1 cellular context compared by ENCODE assay signal in the genomic region with DNA sequence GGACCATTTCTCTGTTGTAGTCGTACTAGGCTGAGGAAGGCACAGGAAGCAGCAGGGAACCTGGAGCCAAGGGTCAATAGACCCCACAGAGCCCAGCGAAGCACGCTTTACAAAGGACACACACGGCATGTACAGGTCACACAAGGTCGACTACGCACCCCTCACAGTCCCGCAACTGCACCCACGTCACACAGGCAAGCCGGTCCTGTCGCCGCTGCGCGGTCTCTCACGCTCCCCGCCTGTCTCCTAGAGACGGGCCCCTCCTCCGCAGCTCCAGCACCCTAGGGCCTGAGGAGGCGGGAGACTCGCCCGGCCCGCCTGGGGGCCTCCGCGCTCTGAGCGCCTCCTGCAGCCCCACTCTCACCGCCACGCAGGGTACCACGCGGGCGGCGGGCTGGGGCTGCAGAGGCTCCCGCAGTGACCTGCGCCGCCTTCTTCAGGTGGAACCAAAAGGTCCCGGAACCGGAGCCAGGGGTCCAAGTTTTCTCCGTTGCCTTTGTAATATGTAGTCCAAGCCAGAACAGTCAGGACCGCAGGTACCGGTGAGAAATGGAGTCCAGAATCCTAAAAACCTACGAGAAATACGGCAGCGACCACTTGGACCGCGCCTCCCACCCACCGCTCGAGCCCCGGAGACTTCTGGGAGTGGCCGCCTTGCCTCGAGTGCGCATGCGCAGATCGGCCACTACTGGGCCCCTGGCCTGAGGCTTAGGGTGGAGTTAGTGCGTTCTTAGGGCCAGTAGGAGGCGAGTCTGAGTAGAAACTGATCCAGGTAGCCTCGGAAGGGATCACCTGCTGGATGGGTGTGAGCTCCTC.
A peak's percentile ranks its signal among the peaks of the same experiment; 100 is the strongest.
TF ChIP-seq lines count a peak whose summit lies in the region.

A gene (minus strand): TSS at position 651 of the 816 bp plus-strand sequence. CDS start 8,143 bp downstream, outside the sequence.

TF ChIP-seq in HepG2, 621 proteins besides CTCF, POLR2A, EP300 and RAD21 (continued from another document and continues in another):
- TF ChIP-seq, protein P1, sequence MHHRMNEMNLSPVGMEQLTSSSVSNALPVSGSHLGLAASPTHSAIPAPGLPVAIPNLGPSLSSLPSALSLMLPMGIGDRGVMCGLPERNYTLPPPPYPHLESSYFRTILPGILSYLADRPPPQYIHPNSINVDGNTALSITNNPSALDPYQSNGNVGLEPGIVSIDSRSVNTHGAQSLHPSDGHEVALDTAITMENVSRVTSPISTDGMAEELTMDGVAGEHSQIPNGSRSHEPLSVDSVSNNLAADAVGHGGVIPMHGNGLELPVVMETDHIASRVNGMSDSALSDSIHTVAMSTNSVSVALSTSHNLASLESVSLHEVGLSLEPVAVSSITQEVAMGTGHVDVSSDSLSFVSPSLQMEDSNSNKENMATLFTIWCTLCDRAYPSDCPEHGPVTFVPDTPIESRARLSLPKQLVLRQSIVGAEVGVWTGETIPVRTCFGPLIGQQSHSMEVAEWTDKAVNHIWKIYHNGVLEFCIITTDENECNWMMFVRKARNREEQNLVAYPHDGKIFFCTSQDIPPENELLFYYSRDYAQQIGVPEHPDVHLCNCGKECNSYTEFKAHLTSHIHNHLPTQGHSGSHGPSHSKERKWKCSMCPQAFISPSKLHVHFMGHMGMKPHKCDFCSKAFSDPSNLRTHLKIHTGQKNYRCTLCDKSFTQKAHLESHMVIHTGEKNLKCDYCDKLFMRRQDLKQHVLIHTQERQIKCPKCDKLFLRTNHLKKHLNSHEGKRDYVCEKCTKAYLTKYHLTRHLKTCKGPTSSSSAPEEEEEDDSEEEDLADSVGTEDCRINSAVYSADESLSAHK (CRISPR knock-in tag; IDR thresholded peaks at IDR 0.05; ENCODE audit: borderline replicate concordance), result no peak
- TF ChIP-seq, protein P2, sequence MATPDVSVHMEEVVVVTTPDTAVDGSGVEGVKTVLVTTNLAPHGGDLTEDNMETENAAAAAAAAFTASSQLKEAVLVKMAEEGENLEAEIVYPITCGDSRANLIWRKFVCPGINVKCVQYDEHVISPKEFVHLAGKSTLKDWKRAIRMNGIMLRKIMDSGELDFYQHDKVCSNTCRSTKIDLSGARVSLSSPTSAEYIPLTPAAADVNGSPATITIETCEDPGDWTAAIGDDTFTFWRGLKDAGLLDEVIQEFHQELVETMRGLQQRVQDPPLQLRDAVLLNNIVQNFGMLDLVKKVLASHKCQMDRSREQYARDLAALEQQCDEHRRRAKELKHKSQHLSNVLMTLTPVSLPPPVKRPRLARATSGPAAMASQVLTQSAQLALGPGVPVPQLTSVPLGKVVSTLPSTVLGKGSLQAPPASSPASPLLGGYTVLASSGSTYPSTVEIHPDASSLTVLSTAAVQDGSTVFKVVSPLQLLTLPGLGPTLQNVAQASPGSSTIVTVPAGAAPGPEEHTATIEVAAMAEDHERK (CRISPR knock-in tag; IDR thresholded peaks at IDR 0.05; ENCODE audit: low read depth), result no peak
- TF ChIP-seq, protein P3, sequence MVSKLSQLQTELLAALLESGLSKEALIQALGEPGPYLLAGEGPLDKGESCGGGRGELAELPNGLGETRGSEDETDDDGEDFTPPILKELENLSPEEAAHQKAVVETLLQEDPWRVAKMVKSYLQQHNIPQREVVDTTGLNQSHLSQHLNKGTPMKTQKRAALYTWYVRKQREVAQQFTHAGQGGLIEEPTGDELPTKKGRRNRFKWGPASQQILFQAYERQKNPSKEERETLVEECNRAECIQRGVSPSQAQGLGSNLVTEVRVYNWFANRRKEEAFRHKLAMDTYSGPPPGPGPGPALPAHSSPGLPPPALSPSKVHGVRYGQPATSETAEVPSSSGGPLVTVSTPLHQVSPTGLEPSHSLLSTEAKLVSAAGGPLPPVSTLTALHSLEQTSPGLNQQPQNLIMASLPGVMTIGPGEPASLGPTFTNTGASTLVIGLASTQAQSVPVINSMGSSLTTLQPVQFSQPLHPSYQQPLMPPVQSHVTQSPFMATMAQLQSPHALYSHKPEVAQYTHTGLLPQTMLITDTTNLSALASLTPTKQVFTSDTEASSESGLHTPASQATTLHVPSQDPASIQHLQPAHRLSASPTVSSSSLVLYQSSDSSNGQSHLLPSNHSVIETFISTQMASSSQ (IDR thresholded peaks at IDR 0.05; ENCODE audit: low read depth), result no peak
- TF ChIP-seq, protein P3 (CRISPR knock-in tag; IDR thresholded peaks at IDR 0.05; ENCODE audit: borderline replicate concordance), result peak; percentile 37; the same call in 1 of the 2 replicates
- TF ChIP-seq SRSF9 (IDR thresholded peaks at IDR 0.05; ENCODE audit: borderline replicate concordance, insufficient read depth, low read depth, low read length, poor library complexity, severe bottlenecking), result no peak
- TF ChIP-seq ZNF282 (IDR thresholded peaks at IDR 0.05; ENCODE audit: partially characterized antibody), result no peak
- no peak for TF ChIP-seq KAT7 (CRISPR knock-in tag; IDR thresholded peaks at IDR 0.05; ENCODE audit: borderline replicate concordance)
- TF ChIP-seq, protein P4, sequence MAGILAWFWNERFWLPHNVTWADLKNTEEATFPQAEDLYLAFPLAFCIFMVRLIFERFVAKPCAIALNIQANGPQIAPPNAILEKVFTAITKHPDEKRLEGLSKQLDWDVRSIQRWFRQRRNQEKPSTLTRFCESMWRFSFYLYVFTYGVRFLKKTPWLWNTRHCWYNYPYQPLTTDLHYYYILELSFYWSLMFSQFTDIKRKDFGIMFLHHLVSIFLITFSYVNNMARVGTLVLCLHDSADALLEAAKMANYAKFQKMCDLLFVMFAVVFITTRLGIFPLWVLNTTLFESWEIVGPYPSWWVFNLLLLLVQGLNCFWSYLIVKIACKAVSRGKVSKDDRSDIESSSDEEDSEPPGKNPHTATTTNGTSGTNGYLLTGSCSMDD (CRISPR knock-in tag; IDR thresholded peaks at IDR 0.05), result no peak
- TF ChIP-seq SOX13 (IDR thresholded peaks at IDR 0.05), result no peak
- no peak for TF ChIP-seq SOX13 (CRISPR knock-in tag; conservative IDR thresholded peaks at IDR 0.05 in 1 of 2, IDR thresholded peaks at IDR 0.05 in 1 of 2)
- TF ChIP-seq ZNF430 (CRISPR knock-in tag; IDR thresholded peaks at IDR 0.05), result peak; percentile 82; the same call in 1 of the 2 replicates
- TF ChIP-seq RNF2 (conservative IDR thresholded peaks at IDR 0.05; ENCODE audit: low read depth), result no peak
- TF ChIP-seq, protein P5, sequence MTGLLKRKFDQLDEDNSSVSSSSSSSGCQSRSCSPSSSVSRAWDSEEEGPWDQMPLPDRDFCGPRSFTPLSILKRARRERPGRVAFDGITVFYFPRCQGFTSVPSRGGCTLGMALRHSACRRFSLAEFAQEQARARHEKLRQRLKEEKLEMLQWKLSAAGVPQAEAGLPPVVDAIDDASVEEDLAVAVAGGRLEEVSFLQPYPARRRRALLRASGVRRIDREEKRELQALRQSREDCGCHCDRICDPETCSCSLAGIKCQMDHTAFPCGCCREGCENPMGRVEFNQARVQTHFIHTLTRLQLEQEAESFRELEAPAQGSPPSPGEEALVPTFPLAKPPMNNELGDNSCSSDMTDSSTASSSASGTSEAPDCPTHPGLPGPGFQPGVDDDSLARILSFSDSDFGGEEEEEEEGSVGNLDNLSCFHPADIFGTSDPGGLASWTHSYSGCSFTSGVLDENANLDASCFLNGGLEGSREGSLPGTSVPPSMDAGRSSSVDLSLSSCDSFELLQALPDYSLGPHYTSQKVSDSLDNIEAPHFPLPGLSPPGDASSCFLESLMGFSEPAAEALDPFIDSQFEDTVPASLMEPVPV (CRISPR knock-in tag; IDR thresholded peaks at IDR 0.05), result no peak
- TF ChIP-seq HOXA9 (CRISPR knock-in tag; IDR thresholded peaks at IDR 0.05; ENCODE audit: borderline replicate concordance), result no peak
- no peak for TF ChIP-seq PPARG (CRISPR knock-in tag; conservative IDR thresholded peaks at IDR 0.05)
- TF ChIP-seq, protein P6, sequence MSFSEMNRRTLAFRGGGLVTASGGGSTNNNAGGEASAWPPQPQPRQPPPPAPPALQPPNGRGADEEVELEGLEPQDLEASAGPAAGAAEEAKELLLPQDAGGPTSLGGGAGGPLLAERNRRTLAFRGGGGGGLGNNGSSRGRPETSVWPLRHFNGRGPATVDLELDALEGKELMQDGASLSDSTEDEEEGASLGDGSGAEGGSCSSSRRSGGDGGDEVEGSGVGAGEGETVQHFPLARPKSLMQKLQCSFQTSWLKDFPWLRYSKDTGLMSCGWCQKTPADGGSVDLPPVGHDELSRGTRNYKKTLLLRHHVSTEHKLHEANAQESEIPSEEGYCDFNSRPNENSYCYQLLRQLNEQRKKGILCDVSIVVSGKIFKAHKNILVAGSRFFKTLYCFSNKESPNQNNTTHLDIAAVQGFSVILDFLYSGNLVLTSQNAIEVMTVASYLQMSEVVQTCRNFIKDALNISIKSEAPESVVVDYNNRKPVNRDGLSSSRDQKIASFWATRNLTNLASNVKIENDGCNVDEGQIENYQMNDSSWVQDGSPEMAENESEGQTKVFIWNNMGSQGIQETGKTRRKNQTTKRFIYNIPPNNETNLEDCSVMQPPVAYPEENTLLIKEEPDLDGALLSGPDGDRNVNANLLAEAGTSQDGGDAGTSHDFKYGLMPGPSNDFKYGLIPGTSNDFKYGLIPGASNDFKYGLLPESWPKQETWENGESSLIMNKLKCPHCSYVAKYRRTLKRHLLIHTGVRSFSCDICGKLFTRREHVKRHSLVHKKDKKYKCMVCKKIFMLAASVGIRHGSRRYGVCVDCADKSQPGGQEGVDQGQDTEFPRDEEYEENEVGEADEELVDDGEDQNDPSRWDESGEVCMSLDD (CRISPR knock-in tag; IDR thresholded peaks at IDR 0.05; ENCODE audit: borderline replicate concordance), result no peak
- TF ChIP-seq, protein P7, sequence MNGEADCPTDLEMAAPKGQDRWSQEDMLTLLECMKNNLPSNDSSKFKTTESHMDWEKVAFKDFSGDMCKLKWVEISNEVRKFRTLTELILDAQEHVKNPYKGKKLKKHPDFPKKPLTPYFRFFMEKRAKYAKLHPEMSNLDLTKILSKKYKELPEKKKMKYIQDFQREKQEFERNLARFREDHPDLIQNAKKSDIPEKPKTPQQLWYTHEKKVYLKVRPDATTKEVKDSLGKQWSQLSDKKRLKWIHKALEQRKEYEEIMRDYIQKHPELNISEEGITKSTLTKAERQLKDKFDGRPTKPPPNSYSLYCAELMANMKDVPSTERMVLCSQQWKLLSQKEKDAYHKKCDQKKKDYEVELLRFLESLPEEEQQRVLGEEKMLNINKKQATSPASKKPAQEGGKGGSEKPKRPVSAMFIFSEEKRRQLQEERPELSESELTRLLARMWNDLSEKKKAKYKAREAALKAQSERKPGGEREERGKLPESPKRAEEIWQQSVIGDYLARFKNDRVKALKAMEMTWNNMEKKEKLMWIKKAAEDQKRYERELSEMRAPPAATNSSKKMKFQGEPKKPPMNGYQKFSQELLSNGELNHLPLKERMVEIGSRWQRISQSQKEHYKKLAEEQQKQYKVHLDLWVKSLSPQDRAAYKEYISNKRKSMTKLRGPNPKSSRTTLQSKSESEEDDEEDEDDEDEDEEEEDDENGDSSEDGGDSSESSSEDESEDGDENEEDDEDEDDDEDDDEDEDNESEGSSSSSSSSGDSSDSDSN (CRISPR knock-in tag; IDR thresholded peaks at IDR 0.05), result peak; percentile 86
- TF ChIP-seq, protein P8, sequence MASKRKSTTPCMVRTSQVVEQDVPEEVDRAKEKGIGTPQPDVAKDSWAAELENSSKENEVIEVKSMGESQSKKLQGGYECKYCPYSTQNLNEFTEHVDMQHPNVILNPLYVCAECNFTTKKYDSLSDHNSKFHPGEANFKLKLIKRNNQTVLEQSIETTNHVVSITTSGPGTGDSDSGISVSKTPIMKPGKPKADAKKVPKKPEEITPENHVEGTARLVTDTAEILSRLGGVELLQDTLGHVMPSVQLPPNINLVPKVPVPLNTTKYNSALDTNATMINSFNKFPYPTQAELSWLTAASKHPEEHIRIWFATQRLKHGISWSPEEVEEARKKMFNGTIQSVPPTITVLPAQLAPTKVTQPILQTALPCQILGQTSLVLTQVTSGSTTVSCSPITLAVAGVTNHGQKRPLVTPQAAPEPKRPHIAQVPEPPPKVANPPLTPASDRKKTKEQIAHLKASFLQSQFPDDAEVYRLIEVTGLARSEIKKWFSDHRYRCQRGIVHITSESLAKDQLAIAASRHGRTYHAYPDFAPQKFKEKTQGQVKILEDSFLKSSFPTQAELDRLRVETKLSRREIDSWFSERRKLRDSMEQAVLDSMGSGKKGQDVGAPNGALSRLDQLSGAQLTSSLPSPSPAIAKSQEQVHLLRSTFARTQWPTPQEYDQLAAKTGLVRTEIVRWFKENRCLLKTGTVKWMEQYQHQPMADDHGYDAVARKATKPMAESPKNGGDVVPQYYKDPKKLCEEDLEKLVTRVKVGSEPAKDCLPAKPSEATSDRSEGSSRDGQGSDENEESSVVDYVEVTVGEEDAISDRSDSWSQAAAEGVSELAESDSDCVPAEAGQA (IDR thresholded peaks at IDR 0.05; ENCODE audit: low read depth), result no peak
- TF ChIP-seq, protein P8 (CRISPR knock-in tag; IDR thresholded peaks at IDR 0.05; ENCODE audit: borderline replicate concordance), result no peak
- TF ChIP-seq SAP130 (CRISPR knock-in tag; IDR thresholded peaks at IDR 0.05; ENCODE audit: low read depth), result peak; percentile 60; the same call in 1 of the 2 replicates
- TF ChIP-seq, protein P9, sequence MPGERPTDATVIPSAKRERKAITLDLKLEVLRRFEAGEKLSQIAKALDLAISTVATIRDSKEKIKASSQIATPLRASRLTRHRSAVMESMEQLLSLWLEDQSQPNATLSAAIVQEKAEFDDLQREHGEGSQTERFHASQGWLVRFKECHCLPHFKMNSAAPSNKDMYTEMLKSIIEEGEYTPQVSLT (CRISPR knock-in tag; IDR thresholded peaks at IDR 0.05; ENCODE audit: borderline replicate concordance, low read depth), result no peak
- 0 out of 2 replicates have a peak, but pooled peaks have one; percentile 53 for TF ChIP-seq NFATC3 (CRISPR knock-in tag; IDR thresholded peaks at IDR 0.05)
